In genomic region chr11:47896199-47896598, GRCh38 we compare ENCODE assay signal across 26 cellular contexts. TPM values are rescaled to one million over a fixed set of nuclear protein-coding genes. Genes with fewer than 3 reads are reported as not detected.
DNase-seq lines count a peak whose midpoint lies in the region; ATAC-seq, FAIRE-seq and TF ChIP-seq lines count a peak whose summit lies in the region.
"Had no signal": no experiment of that assay in that cellular context is flagged by ENCODE, and none has a peak within 500 bp of the region (broad histone marks: within the 10 kb centered on the region; RNA-seq: fewer than 3 reads in every experiment).

No MANE protein-coding gene starts in this region.

- H3K4me1 ChIP-seq in HepG2 (ENCODE audit: insufficient read depth, low read length), result no peaks in the 10 kb centered on the region
- no peaks in the 10 kb centered on the region for H3K4me1 ChIP-seq in right lobe of liver
- H3K4me1 ChIP-seq: A549 had no signal

- H3K4me2 ChIP-seq in HepG2 (ENCODE audit: low read depth, low read length), result no peak overlapping the region
- H3K4me2 ChIP-seq: A549; BLaER1 treated with 17β-estradiol and CSF1 and Interleukin-3, amounts not matched to agents 10 nM and 100 nM had no signal

- peaks cover 2% of the 10 kb centered on the region for H3K36me3 Mint-ChIP-seq in memory B cell
- no peaks in the 10 kb centered on the region for H3K36me3 Mint-ChIP-seq in naive B cell
- H3K36me3 Mint-ChIP-seq: CD14-positive monocyte; CD4-positive, CD25-positive, alpha-beta regulatory T cell; CD8-positive, alpha-beta memory T cell had no signal

- no peaks in the 10 kb centered on the region for H3K9me3 ChIP-seq in HepG2 (ENCODE audit: low read length)
- H3K9me3 ChIP-seq in right lobe of liver, result no peaks in the 10 kb centered on the region
- H3K9me3 ChIP-seq: A549 had no signal

- 56% methylated on average over 7 of the region's 7 CpGs for WGBS in HepG2 (ENCODE audit: low lambda C conversion rate)
- WGBS in right lobe of liver (ENCODE audit: insufficient coverage, low coverage, low lambda C conversion rate, missing lambda C conversion rate), result 83% methylated on average over 7 of the region's 7 CpGs

- H4K20me1 ChIP-seq in HepG2 (ENCODE audit: insufficient read depth, low read length), result no peaks in the 10 kb centered on the region
- H4K20me1 ChIP-seq: BLaER1 treated with 17β-estradiol and CSF1 and Interleukin-3, amounts not matched to agents 10 nM and 100 nM had no signal

- peaks cover 2% of the 10 kb centered on the region for H3K9me3 Mint-ChIP-seq in memory B cell
- H3K9me3 Mint-ChIP-seq in naive B cell, result peaks cover 0 to 2% (median 0%) of the 10 kb centered on the region in 7 donors
- H3K9me3 Mint-ChIP-seq: CD8-positive, alpha-beta memory T cell had no signal

- CTCF ChIA-PET in HepG2 (lab: Yijun Ruan, JAX; ENCODE audit: low intra/inter-chr PET ratio, low total read pairs), result no interaction called here

- H3K79me2 ChIP-seq in HepG2 (ENCODE audit: insufficient read depth, low read length), result no peaks in the 10 kb centered on the region

- BruUV-seq in HepG2 (replicated peaks; lab: Mats Ljungman, UMichigan), result no TSS peak

- no peaks in the 10 kb centered on the region; a peak in 1 of 5 replicates for H3K27me3 ChIP-seq in HepG2 (ENCODE audit: control insufficient read depth in 1 of 2, insufficient read depth in 2 of 2, low read length in 2 of 2)
- H3K27me3 ChIP-seq in right lobe of liver, result no peaks in the 10 kb centered on the region
- no peaks in the 10 kb centered on the region for H3K27me3 ChIP-seq in dorsolateral prefrontal cortex
- H3K27me3 ChIP-seq: BLaER1 treated with 17β-estradiol and CSF1 and Interleukin-3, amounts not matched to agents 10 nM and 100 nM had no signal

- TF ChIP-seq CTCF in HepG2 (CRISPR knock-in tag; IDR thresholded peaks at IDR 0.05) (no peak), right lobe of liver (IDR thresholded peaks at IDR 0.05) (no peak), dorsolateral prefrontal cortex (IDR thresholded peaks at IDR 0.05 in 54 of 56, conservative IDR thresholded peaks at IDR 0.05 in 2 of 56; ENCODE audit: low read depth in 1 of 56, partially characterized antibody in 56 of 56) (no peak)

- H3K4me1 Mint-ChIP-seq in memory B cell (peaks cover 21% of the 10 kb centered on the region), naive B cell (peaks cover 16 to 34% (median 28%) of the 10 kb centered on the region in 3 donors)

- no peak overlapping the region for H3K9ac ChIP-seq in HepG2 (ENCODE audit: insufficient read depth, low read depth, low read length)
- H3K9ac ChIP-seq: BLaER1 treated with 17β-estradiol and CSF1 and Interleukin-3, amounts not matched to agents 10 nM and 100 nM had no signal

- no peak overlapping the region for H2AFZ ChIP-seq in HepG2 (ENCODE audit: low read length)

- H3K36me3 ChIP-seq in HepG2 (replicated peaks in 1 of 2; ENCODE audit: control insufficient read depth in 1 of 2, insufficient read depth in 2 of 2, low read length in 2 of 2) (no peaks in the 10 kb centered on the region), right lobe of liver (no peaks in the 10 kb centered on the region)
- H3K36me3 ChIP-seq: BLaER1 treated with 17β-estradiol and CSF1 and Interleukin-3, amounts not matched to agents 10 nM and 100 nM had no signal

- TF ChIP-seq EP300 in HepG2 (IDR thresholded peaks at IDR 0.05; ENCODE audit: low read depth in 2 of 2, low read length in 2 of 2) (no peak), HepG2 (CRISPR knock-in tag; IDR thresholded peaks at IDR 0.05; ENCODE audit: borderline replicate concordance) (no peak)

- no peak overlapping the region for H3K27ac ChIP-seq in HepG2 (ENCODE audit: extremely low read length, insufficient read depth, low read length)
- no peak overlapping the region for H3K27ac ChIP-seq in right lobe of liver
- H3K27ac ChIP-seq in dorsolateral prefrontal cortex, result no peak overlapping the region
- H3K27ac ChIP-seq: 22Rv1; A549; BLaER1 treated with 17β-estradiol and CSF1 and Interleukin-3, amounts not matched to agents 10 nM and 100 nM had no signal

- no peak for TF ChIP-seq RAD21 in HepG2 (CRISPR knock-in tag; IDR thresholded peaks at IDR 0.05)

- no peak overlapping the region for H3K4me3 ChIP-seq in HepG2 (replicated peaks in 1 of 3; ENCODE audit: insufficient read depth in 1 of 3, low read depth in 2 of 3, low read length in 3 of 3)
- H3K4me3 ChIP-seq in right lobe of liver, result no peak overlapping the region
- no peak overlapping the region for H3K4me3 ChIP-seq in dorsolateral prefrontal cortex
- H3K4me3 ChIP-seq: A549; BLaER1 treated with 17β-estradiol and CSF1 and Interleukin-3, amounts not matched to agents 10 nM and 100 nM; GM12878 had no signal

- ATAC-seq in HepG2, result no peak
- ATAC-seq in right lobe of liver, result no peak
- no peak for ATAC-seq in memory B cell (ENCODE audit: low read depth)
- ATAC-seq in naive B cell (ENCODE audit: low read depth in 2 of 2), result no peak
- ATAC-seq: A549, GM12878 had no signal

- H3K27me3 Mint-ChIP-seq in memory B cell, result no peaks in the 10 kb centered on the region
- no peaks in the 10 kb centered on the region for H3K27me3 Mint-ChIP-seq in naive B cell
- H3K27me3 Mint-ChIP-seq: B cell; CD4-positive, alpha-beta memory T cell had no signal

- POLR2A ChIA-PET in HepG2 (lab: Yijun Ruan, JAX), result no interaction called here

- no peak for FAIRE-seq in HepG2 (lab: Jason Lieb, UNC)
- FAIRE-seq: A549, GM12878, GM12892, GM18507 had no signal

- intact Hi-C loops in HepG2 (cut with micrococcal nuclease; ENCODE audit: unreplicated experiment), result no loop called here
- intact Hi-C loops in right lobe of liver (cut with DNase I), result no loop called here
- intact Hi-C loops in dorsolateral prefrontal cortex (cut with DNase I), result no loop called here

- H3K27ac Mint-ChIP-seq in memory B cell (peak overlapping the region; percentile 1), naive B cell (peak overlapping the region in 5 of 6 donors; percentile 22 to 82 (median 47))
- H3K27ac Mint-ChIP-seq: B cell; CD14-positive monocyte; CD8-positive, alpha-beta memory T cell had no signal

- TF ChIP-seq POLR2A in HepG2 (IDR thresholded peaks at IDR 0.05; ENCODE audit: insufficient read depth in 1 of 2, low read depth in 2 of 2, low read length in 2 of 2) (no peak), right lobe of liver (IDR thresholded peaks at IDR 0.05) (no peak)

- in situ Hi-C loops in HepG2 (cut with HindIII; ENCODE audit: extremely low pct_ligation_motif_present, low pct_unique_long_range_greater_than_20kb), result no loop called here

- DNase-seq in HepG2 (ENCODE audit: low spot score), result no peak
- DNase-seq in right lobe of liver, result no peak
- no peak for DNase-seq in memory B cell (ENCODE audit: low spot score in 2 of 2)
- DNase-seq in naive B cell, result no peak
- DNase-seq in dorsolateral prefrontal cortex, result no peak
- DNase-seq in C1 segment of cervical spinal cord (lab: John Stamatoyannopoulos, UW), result no peak
- DNase-seq: AML-193; CD4-positive, alpha-beta memory T cell; CD4-positive, CD25-positive, alpha-beta regulatory T cell; CD8-positive, alpha-beta memory T cell; COR-L47; DMS 273 treated with DMSO at 0.1 percent for 48 hours; DMS153; DMS53; DMS79; DND-41; EL; GDM1 had no signal

- H3K4me3 Mint-ChIP-seq in memory B cell (no peak overlapping the region), naive B cell (no peak overlapping the region)
- H3K4me3 Mint-ChIP-seq: B cell; CD14-positive monocyte; CD4-positive, alpha-beta memory T cell; CD4-positive, CD25-positive, alpha-beta regulatory T cell; CD8-positive, alpha-beta memory T cell had no signal

TF ChIP-seq in HepG2, 621 proteins besides CTCF, POLR2A, EP300 and RAD21:
- peak; percentile 90 for TF ChIP-seq KAT2B (IDR thresholded peaks at IDR 0.05; ENCODE audit: borderline replicate concordance, low read depth, low read length)
- no peak for TF ChIP-seq ZNF790 (CRISPR knock-in tag; IDR thresholded peaks at IDR 0.05; ENCODE audit: borderline replicate concordance)
- TF ChIP-seq ZNF772 (CRISPR knock-in tag; IDR thresholded peaks at IDR 0.05), result no peak

RNA-seq across cellular contexts. Expression of gene NUP160, which starts 48.0 kb away (rescaled TPM):
- total RNA-seq in HepG2 (2016; rRNA removed; fragmentation: Illumina TruSeq; extraction: Trizol) (43.5 and 90.2 TPM in 2 replicates), right lobe of liver (10 to 100 TPM in 5 of 6 experiments, 1 to 10 TPM in 1; 9.5 to 14.3 (median 11.2) TPM), dorsolateral prefrontal cortex (10 to 100 TPM; 15.7 to 43.6 (median 27.8) TPM)
- total RNA-seq in HepG2 (2016; cell fraction: cytosol; rRNA removed; fragmentation: Illumina TruSeq; extraction: Trizol; ENCODE audit: low read depth), result 8.0 and 9.8 TPM in 2 replicates
- total RNA-seq in HepG2 (2016; cell fraction: insoluble cytoplasmic fraction; rRNA removed; fragmentation: Illumina TruSeq; extraction: Trizol), result 42.4 and 84.6 TPM in 2 replicates
- 13.4 and 16.5 TPM in 2 replicates for total RNA-seq in HepG2 (2016; cell fraction: membrane; rRNA removed; fragmentation: Illumina TruSeq; extraction: Trizol)
- 55.3 and 58.7 TPM in 2 replicates for total RNA-seq in HepG2 (2016; cell fraction: nucleus; rRNA removed; fragmentation: Illumina TruSeq; extraction: Trizol)
- polyA plus RNA-seq in HepG2 (2011; rRNA removed) (24.3 and 28.3 TPM in 2 replicates), naive B cell (ENCODE audit: low read depth in 6 of 6) (10 to 100 TPM; 25.7 to 57.4 (median 38.5) TPM)
- polyA plus RNA-seq in HepG2 (2011; cell fraction: cytosol; rRNA removed), result 15.2 and 20.7 TPM in 2 replicates
- polyA plus RNA-seq in HepG2 (2011; cell fraction: nucleus; rRNA removed), result 27.7 and 29.3 TPM in 2 replicates
- polyA plus RNA-seq in HepG2 (2012), result 22.7 and 40.1 TPM in 2 replicates
- 2.0 and 2.1 TPM in 2 replicates for polyA plus RNA-seq in HepG2 (2016; cell fraction: cytosol; fragmentation: Illumina TruSeq; extraction: Trizol; ENCODE audit: low read depth)
- polyA plus RNA-seq in HepG2 (2016; cell fraction: insoluble cytoplasmic fraction; fragmentation: Illumina TruSeq; extraction: Trizol; ENCODE audit: low read depth), result 55.7 and 57.3 TPM in 2 replicates
- 5.2 and 5.8 TPM in 2 replicates for polyA plus RNA-seq in HepG2 (2016; cell fraction: membrane; fragmentation: Illumina TruSeq; extraction: Trizol; ENCODE audit: low read depth)
- polyA plus RNA-seq in HepG2 (2016; cell fraction: nucleus; fragmentation: Illumina TruSeq; extraction: Trizol; ENCODE audit: insufficient read depth, low read depth), result 64.5 and 69.5 TPM in 2 replicates
- polyA minus RNA-seq in HepG2 (2011; rRNA and poly(A)+ RNA removed; ENCODE audit: low replicate concordance), result 58.1 and 287 TPM in 2 replicates
- 35.4 and 35.5 TPM in 2 replicates for polyA minus RNA-seq in HepG2 (2011; cell fraction: cytosol; rRNA and poly(A)+ RNA removed)
- polyA minus RNA-seq in HepG2 (2011; cell fraction: nucleus; rRNA and poly(A)+ RNA removed), result 66.2 and 89.3 TPM in 2 replicates
